In the genomic region with DNA sequence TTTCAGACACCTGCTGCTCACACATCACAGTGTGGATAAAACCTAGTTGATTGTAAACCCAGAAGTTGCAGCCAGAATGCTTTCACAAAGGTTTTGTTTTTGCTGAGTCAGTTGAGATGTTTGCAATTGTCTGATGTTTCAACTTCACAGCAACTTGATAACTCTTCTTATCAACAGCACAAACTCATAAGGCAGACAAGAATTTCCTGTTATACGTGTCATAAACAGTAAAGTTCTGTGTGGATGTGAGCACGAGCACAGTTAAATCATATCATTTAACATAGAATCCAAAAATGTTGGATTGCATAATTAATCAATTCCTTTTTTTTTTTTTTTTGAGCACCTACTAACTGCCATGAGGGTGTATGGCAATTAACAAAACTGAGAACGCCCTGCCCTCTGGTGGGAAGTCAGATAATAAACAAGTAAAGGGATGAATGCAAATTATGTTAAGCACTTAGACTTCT, we compare ENCODE assay signal across 10 cellular contexts.
DNase-seq lines count a peak whose midpoint lies in the region; ATAC-seq and TF ChIP-seq lines count a peak whose summit lies in the region.
"Had no signal": no experiment of that assay in that cellular context is flagged by ENCODE, and none has a peak within 500 bp of the region (broad histone marks: within the 10 kb centered on the region; RNA-seq: fewer than 3 reads in every experiment).

No MANE protein-coding gene starts in this region.

- POLR2A ChIA-PET in WTC11 (lab: Charles Lee): no interaction called here

- H3K36me3 ChIP-seq in uterus: no peaks in the 10 kb centered on the region

- TF ChIP-seq CTCF in WTC11 (IDR thresholded peaks at IDR 0.05): 0 out of 2 replicates have a peak, but pooled peaks have one; percentile 31
- TF ChIP-seq CTCF in uterus (IDR thresholded peaks at IDR 0.05): no peak

- H3K9me3 Mint-ChIP-seq in WTC11: peaks cover 16% of the 10 kb centered on the region
- H3K9me3 Mint-ChIP-seq: activated naive CD8-positive, alpha-beta T cell treated with anti-CD3 and anti-CD28 coated beads, Interleukin-2, amount 10 ng/mL, durations not matched to agents 7 days and 5 days; stimulated activated naive CD8-positive, alpha-beta T cell treated with anti-CD3 and anti-CD28 coated beads, Interleukin-15, Interleukin-2, amounts not matched to agents 100 ng/mL and 50 ng/mL, for 24 hours had no signal

- no peak overlapping the region for H3K4me3 ChIP-seq in uterus

- H3K9me3 ChIP-seq in uterus: no peaks in the 10 kb centered on the region

- in situ Hi-C loops in KBM-7 (cut with MboI; ENCODE audit: low pct_unique_long_range_greater_than_20kb, low sequenced_read_pairs): no loop called here

- H3K27me3 Mint-ChIP-seq in WTC11 (ENCODE audit: low read depth): no peaks in the 10 kb centered on the region
- H3K27me3 Mint-ChIP-seq: activated naive CD8-positive, alpha-beta T cell treated with anti-CD3 and anti-CD28 coated beads, Interleukin-2, amount 10 ng/mL, durations not matched to agents 7 days and 5 days; stimulated activated naive CD8-positive, alpha-beta T cell treated with anti-CD3 and anti-CD28 coated beads, Interleukin-15, Interleukin-2, amounts not matched to agents 100 ng/mL and 50 ng/mL, for 24 hours had no signal

- no peaks in the 10 kb centered on the region for H3K4me1 ChIP-seq in uterus

- no peak overlapping the region for H3K4me3 Mint-ChIP-seq in WTC11
- H3K4me3 Mint-ChIP-seq: activated naive CD8-positive, alpha-beta T cell treated with anti-CD3 and anti-CD28 coated beads, Interleukin-2, amount 10 ng/mL, durations not matched to agents 7 days and 5 days; stimulated activated naive CD8-positive, alpha-beta T cell treated with anti-CD3 and anti-CD28 coated beads, Interleukin-15, Interleukin-2, amounts not matched to agents 100 ng/mL and 50 ng/mL, for 24 hours had no signal

- no peak overlapping the region for H3K27ac Mint-ChIP-seq in WTC11
- H3K27ac Mint-ChIP-seq: activated naive CD8-positive, alpha-beta T cell treated with anti-CD3 and anti-CD28 coated beads, Interleukin-2, amount 10 ng/mL, durations not matched to agents 7 days and 5 days; stimulated activated naive CD8-positive, alpha-beta T cell treated with anti-CD3 and anti-CD28 coated beads, Interleukin-15, Interleukin-2, amounts not matched to agents 100 ng/mL and 50 ng/mL, for 24 hours had no signal

- no peak for TF ChIP-seq POLR2A in uterus (IDR thresholded peaks at IDR 0.05)

- peaks cover 12% of the 10 kb centered on the region for H3K36me3 Mint-ChIP-seq in WTC11
- H3K36me3 Mint-ChIP-seq: activated naive CD8-positive, alpha-beta T cell treated with anti-CD3 and anti-CD28 coated beads, Interleukin-2, amount 10 ng/mL, durations not matched to agents 7 days and 5 days had no signal

- DNase-seq in ELF-1 (ENCODE audit: low read depth, low spot score) (peak; percentile 18), KBM-7 (peak; percentile 9), WTC11 (ENCODE audit: low spot score) (peak; percentile 32), medulla oblongata (ENCODE audit: extremely low spot score) (peak; percentile 56), uterus (no peak), NCI-H2227 (lab: John Stamatoyannopoulos, UW; ENCODE audit: unreplicated experiment) (no peak), DMS79 (lab: John Stamatoyannopoulos, UW) (no peak)
- DNase-seq: activated naive CD8-positive, alpha-beta T cell treated with anti-CD3 and anti-CD28 coated beads, Interleukin-2, amount 10 ng/mL, durations not matched to agents 7 days and 5 days had no signal

- H3K4me1 Mint-ChIP-seq in WTC11: peaks cover 21% of the 10 kb centered on the region

- intact Hi-C loops in uterus (cut with DNase I; ENCODE audit: low total_unique reads): no loop called here

- ATAC-seq in WTC11: peak; percentile 60; the same call in 1 of the 2 replicates
- ATAC-seq in HG02970 (IDR thresholded peaks at IDR 0.05; ENCODE audit: low FRiP score, unreplicated experiment): no peak

- no peak overlapping the region for H3K27ac ChIP-seq in uterus

- CTCF ChIA-PET in WTC11 (lab: Charles Lee): interaction anchor here (0.7 kb wide), 1 partner anchor 658 kb away, joined by 3 read pairs; no protein-coding TSS in a partner anchor

- no peaks in the 10 kb centered on the region for H3K27me3 ChIP-seq in uterus

TF ChIP-seq in WTC11, 78 proteins besides CTCF, POLR2A, EP300 and RAD21:
- TF ChIP-seq, protein P1, sequence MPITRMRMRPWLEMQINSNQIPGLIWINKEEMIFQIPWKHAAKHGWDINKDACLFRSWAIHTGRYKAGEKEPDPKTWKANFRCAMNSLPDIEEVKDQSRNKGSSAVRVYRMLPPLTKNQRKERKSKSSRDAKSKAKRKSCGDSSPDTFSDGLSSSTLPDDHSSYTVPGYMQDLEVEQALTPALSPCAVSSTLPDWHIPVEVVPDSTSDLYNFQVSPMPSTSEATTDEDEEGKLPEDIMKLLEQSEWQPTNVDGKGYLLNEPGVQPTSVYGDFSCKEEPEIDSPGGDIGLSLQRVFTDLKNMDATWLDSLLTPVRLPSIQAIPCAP (CRISPR knock-in tag; IDR thresholded peaks at IDR 0.05): no peak
- TF ChIP-seq GRHL2 (CRISPR knock-in tag; IDR thresholded peaks at IDR 0.05; ENCODE audit: insufficient replicate concordance, severe bottlenecking) (no peak), NR1H2 (CRISPR knock-in tag; IDR thresholded peaks at IDR 0.05) (no peak), MYBL2 (CRISPR knock-in tag; IDR thresholded peaks at IDR 0.05) (no peak), HMGA2 (CRISPR knock-in tag; IDR thresholded peaks at IDR 0.05) (no peak), JUN (CRISPR knock-in tag; IDR thresholded peaks at IDR 0.05) (no peak), SOX15 (CRISPR knock-in tag; IDR thresholded peaks at IDR 0.05) (no peak), ZNF219 (CRISPR knock-in tag; IDR thresholded peaks at IDR 0.05; ENCODE audit: borderline replicate concordance) (no peak), ETV6 (CRISPR knock-in tag; IDR thresholded peaks at IDR 0.05) (no peak), EMX1 (CRISPR knock-in tag; IDR thresholded peaks at IDR 0.05) (no peak), ZNF423 (CRISPR knock-in tag; IDR thresholded peaks at IDR 0.05) (no peak), NR2C2 (CRISPR knock-in tag; IDR thresholded peaks at IDR 0.05) (no peak), FOXK1 (CRISPR knock-in tag; IDR thresholded peaks at IDR 0.05) (no peak)
- TF ChIP-seq, protein P2, sequence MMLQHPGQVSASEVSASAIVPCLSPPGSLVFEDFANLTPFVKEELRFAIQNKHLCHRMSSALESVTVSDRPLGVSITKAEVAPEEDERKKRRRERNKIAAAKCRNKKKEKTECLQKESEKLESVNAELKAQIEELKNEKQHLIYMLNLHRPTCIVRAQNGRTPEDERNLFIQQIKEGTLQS (CRISPR knock-in tag; conservative IDR thresholded peaks at IDR 0.05): no peak
- TF ChIP-seq, protein P3, sequence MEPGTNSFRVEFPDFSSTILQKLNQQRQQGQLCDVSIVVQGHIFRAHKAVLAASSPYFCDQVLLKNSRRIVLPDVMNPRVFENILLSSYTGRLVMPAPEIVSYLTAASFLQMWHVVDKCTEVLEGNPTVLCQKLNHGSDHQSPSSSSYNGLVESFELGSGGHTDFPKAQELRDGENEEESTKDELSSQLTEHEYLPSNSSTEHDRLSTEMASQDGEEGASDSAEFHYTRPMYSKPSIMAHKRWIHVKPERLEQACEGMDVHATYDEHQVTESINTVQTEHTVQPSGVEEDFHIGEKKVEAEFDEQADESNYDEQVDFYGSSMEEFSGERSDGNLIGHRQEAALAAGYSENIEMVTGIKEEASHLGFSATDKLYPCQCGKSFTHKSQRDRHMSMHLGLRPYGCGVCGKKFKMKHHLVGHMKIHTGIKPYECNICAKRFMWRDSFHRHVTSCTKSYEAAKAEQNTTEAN (CRISPR knock-in tag; IDR thresholded peaks at IDR 0.05): no peak
- TF ChIP-seq, protein P4, sequence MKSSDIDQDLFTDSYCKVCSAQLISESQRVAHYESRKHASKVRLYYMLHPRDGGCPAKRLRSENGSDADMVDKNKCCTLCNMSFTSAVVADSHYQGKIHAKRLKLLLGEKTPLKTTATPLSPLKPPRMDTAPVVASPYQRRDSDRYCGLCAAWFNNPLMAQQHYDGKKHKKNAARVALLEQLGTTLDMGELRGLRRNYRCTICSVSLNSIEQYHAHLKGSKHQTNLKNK (CRISPR knock-in tag; IDR thresholded peaks at IDR 0.05): no peak
- TF ChIP-seq, protein P5, sequence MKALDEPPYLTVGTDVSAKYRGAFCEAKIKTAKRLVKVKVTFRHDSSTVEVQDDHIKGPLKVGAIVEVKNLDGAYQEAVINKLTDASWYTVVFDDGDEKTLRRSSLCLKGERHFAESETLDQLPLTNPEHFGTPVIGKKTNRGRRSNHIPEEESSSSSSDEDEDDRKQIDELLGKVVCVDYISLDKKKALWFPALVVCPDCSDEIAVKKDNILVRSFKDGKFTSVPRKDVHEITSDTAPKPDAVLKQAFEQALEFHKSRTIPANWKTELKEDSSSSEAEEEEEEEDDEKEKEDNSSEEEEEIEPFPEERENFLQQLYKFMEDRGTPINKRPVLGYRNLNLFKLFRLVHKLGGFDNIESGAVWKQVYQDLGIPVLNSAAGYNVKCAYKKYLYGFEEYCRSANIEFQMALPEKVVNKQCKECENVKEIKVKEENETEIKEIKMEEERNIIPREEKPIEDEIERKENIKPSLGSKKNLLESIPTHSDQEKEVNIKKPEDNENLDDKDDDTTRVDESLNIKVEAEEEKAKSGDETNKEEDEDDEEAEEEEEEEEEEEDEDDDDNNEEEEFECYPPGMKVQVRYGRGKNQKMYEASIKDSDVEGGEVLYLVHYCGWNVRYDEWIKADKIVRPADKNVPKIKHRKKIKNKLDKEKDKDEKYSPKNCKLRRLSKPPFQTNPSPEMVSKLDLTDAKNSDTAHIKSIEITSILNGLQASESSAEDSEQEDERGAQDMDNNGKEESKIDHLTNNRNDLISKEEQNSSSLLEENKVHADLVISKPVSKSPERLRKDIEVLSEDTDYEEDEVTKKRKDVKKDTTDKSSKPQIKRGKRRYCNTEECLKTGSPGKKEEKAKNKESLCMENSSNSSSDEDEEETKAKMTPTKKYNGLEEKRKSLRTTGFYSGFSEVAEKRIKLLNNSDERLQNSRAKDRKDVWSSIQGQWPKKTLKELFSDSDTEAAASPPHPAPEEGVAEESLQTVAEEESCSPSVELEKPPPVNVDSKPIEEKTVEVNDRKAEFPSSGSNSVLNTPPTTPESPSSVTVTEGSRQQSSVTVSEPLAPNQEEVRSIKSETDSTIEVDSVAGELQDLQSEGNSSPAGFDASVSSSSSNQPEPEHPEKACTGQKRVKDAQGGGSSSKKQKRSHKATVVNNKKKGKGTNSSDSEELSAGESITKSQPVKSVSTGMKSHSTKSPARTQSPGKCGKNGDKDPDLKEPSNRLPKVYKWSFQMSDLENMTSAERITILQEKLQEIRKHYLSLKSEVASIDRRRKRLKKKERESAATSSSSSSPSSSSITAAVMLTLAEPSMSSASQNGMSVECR (CRISPR knock-in tag; IDR thresholded peaks at IDR 0.05; ENCODE audit: borderline replicate concordance): no peak
TF ChIP-seq in WTC11: peak in this region for 0.

Comparison
In these comparisons a context has a peak if more than half of its experiments do, and no peak if none do; other contexts are left out.
1. DNase-seq: peak in ELF-1 (single experiment), KBM-7 (single experiment), WTC11 (single experiment) and medulla oblongata (single experiment); none in uterus (0 of 2), NCI-H2227 (single experiment) and DMS79 (single experiment).